ENCODE assay signal across 25 cellular contexts in the genomic region with DNA sequence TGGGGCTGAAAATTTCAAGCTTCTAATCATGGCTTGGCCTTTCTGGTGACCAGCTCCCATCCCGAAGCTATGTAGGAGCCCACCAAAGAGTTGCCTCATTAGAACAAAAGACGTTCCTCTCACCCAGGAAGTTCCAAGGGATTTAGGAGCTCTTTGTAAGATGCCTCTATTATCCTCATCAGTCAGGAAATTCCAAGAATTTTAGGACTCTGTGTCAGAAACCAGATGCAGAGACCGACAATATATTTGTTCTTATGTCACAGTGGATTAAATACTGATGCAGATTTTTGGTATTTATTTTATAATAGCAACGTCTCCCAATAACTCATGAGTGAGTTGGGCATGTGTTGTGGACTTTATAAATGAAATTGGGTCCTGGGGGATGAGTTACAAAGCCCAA.
DNase-seq lines count a peak whose midpoint lies in the region; ATAC-seq, FAIRE-seq and TF ChIP-seq lines count a peak whose summit lies in the region.
"Had no signal": no experiment of that assay in that cellular context is flagged by ENCODE, and none has a peak within 500 bp of the region (broad histone marks: within the 10 kb centered on the region; RNA-seq: fewer than 3 reads in every experiment).

No MANE protein-coding gene starts in this region.

- H3K4me1 Mint-ChIP-seq in HFFc6 (ENCODE audit: low read depth) (peaks cover 30% of the 10 kb centered on the region; the same call in 1 of the 2 replicates), astrocyte (ENCODE audit: low read depth, unreplicated experiment) (peaks cover 8% of the 10 kb centered on the region), osteocyte (ENCODE audit: unreplicated experiment) (no peaks in the 10 kb centered on the region)
- H3K4me1 Mint-ChIP-seq: CD8-positive, alpha-beta memory T cell; H9 had no signal

- no peak for FAIRE-seq in astrocyte (lab: Jason Lieb, UNC)
- FAIRE-seq: GM19239, RCC 7860 had no signal

- H3K9me3 ChIP-seq in astrocyte (ENCODE audit: insufficient read depth, low read depth, low read length) (no peaks in the 10 kb centered on the region), mucosa of descending colon (no peaks in the 10 kb centered on the region)
- H3K9me3 ChIP-seq: SJCRH30 had no signal

- peak; percentile 6 for DNase-seq in BJ (ENCODE audit: low read depth)
- DNase-seq in HFFc6 = peak; percentile 27
- DNase-seq in astrocyte (ENCODE audit: low read depth) = no peak
- DNase-seq in osteocyte (ENCODE audit: extremely low spot score, unreplicated experiment) = peak; percentile 11
- no peak for DNase-seq in KBM-7
- no peak for DNase-seq in GOT3 (lab: John Stamatoyannopoulos, UW)
- no peak for DNase-seq in mucosa of descending colon
- DNase-seq in H7 = no peak
- DNase-seq: ACHN; AML-193; Calu3; CD8-positive, alpha-beta memory T cell; DMS153; H9; MM.1S; NCI-H1048; NCI-H1436 treated with DMSO at 0.1 percent for 48 hours; NCI-H1930; NCI-H345; NCI-H526 treated with DMSO at 0.1 percent for 48 hours; OCI-M1; SJCRH30 had no signal

- H3K4me2 ChIP-seq in astrocyte (ENCODE audit: low read length) = peak overlapping the region; percentile 26

- no peaks in the 10 kb centered on the region for H3K79me2 ChIP-seq in astrocyte (ENCODE audit: insufficient read depth, low read length)

- H2AFZ ChIP-seq in astrocyte (ENCODE audit: low read depth, low read length) = no peak overlapping the region

- TF ChIP-seq CTCF in BJ (IDR thresholded peaks at IDR 0.05; ENCODE audit: insufficient read depth, low read depth, low read length) (no peak), HFFc6 (IDR thresholded peaks at IDR 0.05) (no peak), astrocyte (IDR thresholded peaks at IDR 0.05; ENCODE audit: insufficient read depth, low read depth, low read length) (no peak), osteocyte (IDR thresholded peaks at IDR 0.05) (no peak), mucosa of descending colon (IDR thresholded peaks at IDR 0.05) (no peak)

- in situ Hi-C loops in KBM-7 (cut with MboI; ENCODE audit: low pct_unique_long_range_greater_than_20kb, low sequenced_read_pairs) = no loop called here

- no peaks in the 10 kb centered on the region for H4K20me1 ChIP-seq in astrocyte (ENCODE audit: insufficient read depth, low read length)

- CTCF ChIA-PET in BJ (lab: Yijun Ruan, JAX) = no interaction called here

- no peak for ATAC-seq in mucosa of descending colon

- H3K9me3 Mint-ChIP-seq in HFFc6 = peaks cover 8% of the 10 kb centered on the region
- H3K9me3 Mint-ChIP-seq in astrocyte (ENCODE audit: unreplicated experiment) = no peaks in the 10 kb centered on the region
- peaks cover 5% of the 10 kb centered on the region for H3K9me3 Mint-ChIP-seq in osteocyte (ENCODE audit: unreplicated experiment)
- H3K9me3 Mint-ChIP-seq: CD8-positive, alpha-beta memory T cell; H9 had no signal

- intact Hi-C loops in mucosa of descending colon (cut with DNase I, micrococcal nuclease) = no loop called here

- no peak overlapping the region for H3K4me3 ChIP-seq in BJ (ENCODE audit: low read depth, low read length)
- no peak overlapping the region for H3K4me3 ChIP-seq in astrocyte (ENCODE audit: insufficient read depth, low read depth, low read length)
- no peak overlapping the region for H3K4me3 ChIP-seq in mucosa of descending colon
- no peak overlapping the region for H3K4me3 ChIP-seq in H7 (ENCODE audit: insufficient read depth, low read depth, low read length)
- H3K4me3 ChIP-seq: SJCRH30 had no signal

- no peaks in the 10 kb centered on the region for H3K27me3 ChIP-seq in BJ (ENCODE audit: control insufficient read depth, insufficient read depth, low read length)
- H3K27me3 ChIP-seq in astrocyte (ENCODE audit: insufficient read depth, low read length) = no peaks in the 10 kb centered on the region
- H3K27me3 ChIP-seq in H7 (ENCODE audit: control insufficient read depth, insufficient read depth, low read length) = no peaks in the 10 kb centered on the region
- H3K27me3 ChIP-seq: SJCRH30 had no signal

- no peak overlapping the region for H3K27ac ChIP-seq in astrocyte (ENCODE audit: low read depth, low read length)
- H3K27ac ChIP-seq: C4-2B, SJCRH30 had no signal

- POLR2A ChIA-PET in BJ (lab: Charles Lee) = no interaction called here

- H3K36me3 Mint-ChIP-seq in HFFc6 (ENCODE audit: low read depth) = no peaks in the 10 kb centered on the region
- no peaks in the 10 kb centered on the region for H3K36me3 Mint-ChIP-seq in astrocyte (ENCODE audit: low read depth, unreplicated experiment)
- H3K36me3 Mint-ChIP-seq in osteocyte (ENCODE audit: unreplicated experiment) = no peaks in the 10 kb centered on the region
- H3K36me3 Mint-ChIP-seq: CD8-positive, alpha-beta memory T cell had no signal

- H3K27me3 Mint-ChIP-seq in HFFc6 (ENCODE audit: insufficient read depth) (0 out of 2 replicates have a peak, but pooled peaks cover 2% of the 10 kb centered on the region), astrocyte (ENCODE audit: low read depth, unreplicated experiment) (peaks cover 19% of the 10 kb centered on the region), osteocyte (ENCODE audit: unreplicated experiment) (no peaks in the 10 kb centered on the region)

- H3K36me3 ChIP-seq in BJ (ENCODE audit: control insufficient read depth, insufficient read depth, low read length) = no peaks in the 10 kb centered on the region
- no peaks in the 10 kb centered on the region for H3K36me3 ChIP-seq in astrocyte (ENCODE audit: insufficient read depth, low read length)
- H3K36me3 ChIP-seq in mucosa of descending colon (ENCODE audit: low read depth) = no peaks in the 10 kb centered on the region
- H3K36me3 ChIP-seq in H7 (replicated peaks; ENCODE audit: control insufficient read depth, insufficient read depth, low read length) = no peaks in the 10 kb centered on the region
- H3K36me3 ChIP-seq: SJCRH30 had no signal

- H3K4me1 ChIP-seq in astrocyte (ENCODE audit: insufficient read depth, low read length) (peaks cover 4% of the 10 kb centered on the region), mucosa of descending colon (ENCODE audit: low read depth) (no peaks in the 10 kb centered on the region)
- H3K4me1 ChIP-seq: SJCRH30 had no signal

- H3K9ac ChIP-seq in astrocyte (ENCODE audit: low read length) = no peak overlapping the region

- H3K27ac Mint-ChIP-seq in HFFc6 = no peak overlapping the region
- no peak overlapping the region for H3K27ac Mint-ChIP-seq in astrocyte (ENCODE audit: unreplicated experiment)
- no peak overlapping the region for H3K27ac Mint-ChIP-seq in osteocyte (ENCODE audit: unreplicated experiment)
- H3K27ac Mint-ChIP-seq: CD8-positive, alpha-beta memory T cell had no signal

- H3K4me3 Mint-ChIP-seq in HFFc6 = no peak overlapping the region
- no peak overlapping the region for H3K4me3 Mint-ChIP-seq in astrocyte (ENCODE audit: unreplicated experiment)
- H3K4me3 Mint-ChIP-seq in osteocyte (ENCODE audit: unreplicated experiment) = no peak overlapping the region
- H3K4me3 Mint-ChIP-seq: CD8-positive, alpha-beta memory T cell; H9 had no signal

Comparison
In these comparisons a context has a peak if more than half of its experiments do, and no peak if none do; other contexts are left out.
1. DNase-seq: peak in BJ (single experiment), HFFc6 (single experiment) and osteocyte (single experiment); none in astrocyte (single experiment), KBM-7 (single experiment), GOT3 (single experiment), mucosa of descending colon (0 of 3) and H7 (single experiment).